ENCODE assay signal across 8 cellular contexts in genomic region chr6:44268095-44268628, GRCh38. TPM values are rescaled to one million over a fixed set of nuclear protein-coding genes. Genes with fewer than 3 reads are reported as not detected.
DNase-seq lines count a peak whose midpoint lies in the region; ATAC-seq, FAIRE-seq and TF ChIP-seq lines count a peak whose summit lies in the region.

No MANE protein-coding gene starts in this region.

- no peak for TF ChIP-seq POLR2A in A549 (IDR thresholded peaks at IDR 0.05; ENCODE audit: low read length)

- H3K4me3 Mint-ChIP-seq in activated CD4-positive, alpha-beta T cell treated with anti-CD3 and anti-CD28 coated beads, Interleukin-2, amount 10 ng/mL, durations not matched to agents 24 days and 14 days = no peak overlapping the region
- no peak overlapping the region for H3K4me3 Mint-ChIP-seq in endodermal cell

- H3K27ac ChIP-seq in A549 = no peak overlapping the region
- peak overlapping the region; percentile 36 for H3K27ac ChIP-seq in endodermal cell (ENCODE audit: low read depth, low read length)
- peak overlapping the region; percentile 88 for H3K27ac ChIP-seq in neural cell (ENCODE audit: low read length)

- no peaks in the 10 kb centered on the region for H3F3A ChIP-seq in neural cell (ENCODE audit: insufficient read depth, low read length, poor library complexity, severe bottlenecking)

- no peak overlapping the region for H3K9ac ChIP-seq in endodermal cell (ENCODE audit: extremely low read depth, low read length, poor library complexity, severe bottlenecking)
- peak overlapping the region; percentile 85 for H3K9ac ChIP-seq in neural cell (ENCODE audit: low read length)

- H3K36me3 ChIP-seq in endodermal cell (ENCODE audit: control insufficient read depth, insufficient read depth, low read length) (no peaks in the 10 kb centered on the region), neural cell (ENCODE audit: insufficient read depth, low read length) (peaks cover 3% of the 10 kb centered on the region)

- TF ChIP-seq EP300 in A549 (IDR thresholded peaks at IDR 0.05) (no peak), neural cell (conservative IDR thresholded peaks at IDR 0.05; ENCODE audit: poor library complexity, severe bottlenecking) (no peak)

- no peak for FAIRE-seq in A549 (lab: Jason Lieb, UNC)

- H3K79me2 ChIP-seq in neural cell (replicated peaks; ENCODE audit: insufficient read depth, low read length) = peaks cover 29% of the 10 kb centered on the region

- H3K4me1 Mint-ChIP-seq in activated CD4-positive, alpha-beta T cell treated with anti-CD3 and anti-CD28 coated beads, Interleukin-2, amount 10 ng/mL, durations not matched to agents 24 days and 14 days = peaks cover 38% of the 10 kb centered on the region
- peaks cover 20% of the 10 kb centered on the region for H3K4me1 Mint-ChIP-seq in endodermal cell

- no peaks in the 10 kb centered on the region for H3K9me2 ChIP-seq in neural cell (ENCODE audit: insufficient read depth, low read length)

- peaks cover 43% of the 10 kb centered on the region for H3K27me3 ChIP-seq in endodermal cell (ENCODE audit: control insufficient read depth, insufficient read depth, low read length, poor library complexity, severe bottlenecking)
- no peaks in the 10 kb centered on the region for H3K27me3 ChIP-seq in neural cell (ENCODE audit: insufficient read depth, low read depth, low read length)

- TF ChIP-seq CTCF in A549 (IDR thresholded peaks at IDR 0.05) = peak; percentile 76
- TF ChIP-seq CTCF in GM10248 (IDR thresholded peaks at IDR 0.05; ENCODE audit: control extremely low read depth, extremely low read depth, low read depth, missing control alignments) = peak; percentile 90
- peak; percentile 96 for TF ChIP-seq CTCF in endodermal cell (conservative IDR thresholded peaks at IDR 0.05)
- TF ChIP-seq CTCF in neural cell (IDR thresholded peaks at IDR 0.05; ENCODE audit: poor library complexity, severe bottlenecking) = peak; percentile 97

- H3K9me3 Mint-ChIP-seq in activated CD4-positive, alpha-beta T cell treated with anti-CD3 and anti-CD28 coated beads, Interleukin-2, amount 10 ng/mL, durations not matched to agents 24 days and 14 days = no peaks in the 10 kb centered on the region
- H3K9me3 Mint-ChIP-seq in endodermal cell = no peaks in the 10 kb centered on the region

- peak overlapping the region; percentile 30 for H2AFZ ChIP-seq in neural cell (ENCODE audit: low read depth, low read length)

- H3K4me2 ChIP-seq in A549 = no peak overlapping the region
- H3K4me2 ChIP-seq in neural cell (ENCODE audit: low read length) = peak overlapping the region; percentile 50

- intact Hi-C loops in activated CD4-positive, alpha-beta T cell treated with anti-CD3 and anti-CD28 coated beads, Interleukin-2, amount 10 ng/mL, durations not matched to agents 24 days and 14 days (cut with micrococcal nuclease) = loop anchor here (1.0 to 2.0 kb wide), 5 partner anchors 36 to 189 kb away; partner anchors contain the start of genes AARS2 and CDC5L

- H3K27ac Mint-ChIP-seq in activated CD4-positive, alpha-beta T cell treated with anti-CD3 and anti-CD28 coated beads, Interleukin-2, amount 10 ng/mL, durations not matched to agents 24 days and 14 days = no peak overlapping the region
- no peak overlapping the region for H3K27ac Mint-ChIP-seq in endodermal cell

- CTCF ChIA-PET in A549 (lab: Yijun Ruan, JAX) (interaction anchor here (0.7 to 6.2 kb wide), 30 partner anchors 10 to 193 kb away, joined by 3 to 181 read pairs (median 4); partner anchors contain the start of genes AARS2, HSP90AB1, SLC35B2 and SPATS1), GM10248 (lab: Yijun Ruan, JAX) (interaction anchor here (0.6 to 7.3 kb wide), 49 partner anchors 10 to 208 kb away, joined by 3 to 182 read pairs (median 5); partner anchors contain the start of genes AARS2, HSP90AB1, MYMX and SLC35B2)

- H3K9me3 ChIP-seq in A549 = no peaks in the 10 kb centered on the region
- H3K9me3 ChIP-seq in endodermal cell (ENCODE audit: control insufficient read depth, low read length) = no peaks in the 10 kb centered on the region
- no peaks in the 10 kb centered on the region for H3K9me3 ChIP-seq in neural cell (ENCODE audit: low read length)

- POLR2A ChIA-PET in A549 (lab: Yijun Ruan, JAX) (no interaction called here), GM10248 (lab: Yijun Ruan, JAX) (interaction anchor here (0.6 to 1.4 kb wide), 3 partner anchors 21 to 38 kb away, joined by 3 to 8 read pairs (median 4); partner anchors contain the start of gene HSP90AB1)

- H3K4me3 ChIP-seq in A549 (no peak overlapping the region), endodermal cell (ENCODE audit: low read length) (no peak overlapping the region), neural cell (ENCODE audit: low read length) (peak overlapping the region; percentile 37)

- ATAC-seq in A549 (peak; percentile 16 to 41; a peak in 3 of 6 replicates), GM21526 (IDR thresholded peaks at IDR 0.05; ENCODE audit: low FRiP score, unreplicated experiment) (no peak), HG03521 (IDR thresholded peaks at IDR 0.05; ENCODE audit: unreplicated experiment) (no peak)

- TF ChIP-seq RAD21 in A549 (conservative IDR thresholded peaks at IDR 0.05 in 1 of 2, IDR thresholded peaks at IDR 0.05 in 1 of 2) = peak; percentile 75 to 88
- peak; percentile 97 for TF ChIP-seq RAD21 in neural cell (conservative IDR thresholded peaks at IDR 0.05)

- H3K4me1 ChIP-seq in A549 (peaks cover 16% of the 10 kb centered on the region), endodermal cell (ENCODE audit: control insufficient read depth, insufficient read depth, low read length) (peaks cover 5% of the 10 kb centered on the region)

- H3K36me3 Mint-ChIP-seq in activated CD4-positive, alpha-beta T cell treated with anti-CD3 and anti-CD28 coated beads, Interleukin-2, amount 10 ng/mL, durations not matched to agents 24 days and 14 days (ENCODE audit: low read depth) = peaks cover 10% of the 10 kb centered on the region
- no peaks in the 10 kb centered on the region for H3K36me3 Mint-ChIP-seq in endodermal cell (ENCODE audit: low read depth)

- peaks cover 4% of the 10 kb centered on the region for H4K20me1 ChIP-seq in neural cell (ENCODE audit: insufficient read depth)

- peak; percentile 37 to 53 for DNase-seq in A549 (ENCODE audit: low read depth in 1 of 2, low spot score in 1 of 2)
- peak; percentile 69 for DNase-seq in GM10248 (ENCODE audit: extremely low spot score)
- peak; percentile 20 for DNase-seq in NCI-H2081 treated with DMSO at 0.1 percent for 48 hours (lab: John Stamatoyannopoulos, UW)
- DNase-seq in activated CD4-positive, alpha-beta T cell treated with anti-CD3 and anti-CD28 coated beads, Interleukin-2, amount 10 ng/mL, durations not matched to agents 24 days and 14 days = peak; percentile 90
- peak; percentile 94 for DNase-seq in endodermal cell

- WGBS in A549 (ENCODE audit: missing lambda C conversion rate) = 0% methylated on average over 2 of the region's 5 CpGs
- WGBS in endodermal cell (ENCODE audit: insufficient coverage in 1 of 2, insufficient read length in 1 of 2), 2 experiments = 0 to 12% methylated on average over 1 to 5 of the region's 5 CpGs

- peaks cover 41% of the 10 kb centered on the region for H3K27me3 Mint-ChIP-seq in activated CD4-positive, alpha-beta T cell treated with anti-CD3 and anti-CD28 coated beads, Interleukin-2, amount 10 ng/mL, durations not matched to agents 24 days and 14 days
- H3K27me3 Mint-ChIP-seq in endodermal cell (ENCODE audit: insufficient read depth) = peaks cover 74% of the 10 kb centered on the region

RNA-seq across cellular contexts. Expression of gene TMEM151B, which starts 2.1 kb away (rescaled TPM):
- polyA plus RNA-seq in A549 (2011; rRNA removed) = 0.01 TPM in 1 of 2 replicates, not detected in the other
- polyA plus RNA-seq in A549 (2012; cell fraction: cytosol; rRNA removed) = 0.01 TPM in 2 replicates
- polyA plus RNA-seq in A549 (2012; cell fraction: nucleus; rRNA removed) = 0.02 and 0.04 TPM in 2 replicates
- polyA plus RNA-seq in A549 (2017; fragmentation: RNase III; extraction: RNeasy Plus Mini Kit Qiagen cat#74134 plus additional on column Dnase treatment) = 0.01 to 0.03 TPM in 2 of 3 replicates, not detected in the other
- not detected in 2 replicates for polyA minus RNA-seq in A549 (2011; rRNA and poly(A)+ RNA removed)
- total RNA-seq in activated CD4-positive, alpha-beta T cell treated with anti-CD3 and anti-CD28 coated beads, Interleukin-2, amount 10 ng/mL, durations not matched to agents 24 days and 14 days = 0.07 TPM in 1 of 2 replicates, not detected in the other
- under 1 TPM; 0.22 to 0.51 TPM for total RNA-seq in endodermal cell
- polyA plus RNA-seq in endodermal cell (2013, experiment 1 of 2) = 7.3 TPM
- polyA plus RNA-seq in endodermal cell (2013, experiment 2 of 2) = 6.5 TPM
- polyA plus RNA-seq in neural cell = 66.0 and 82.1 TPM in 2 replicates
- 75.7 and 87.6 TPM in 2 replicates for polyA minus RNA-seq in neural cell

RNA-seq across cellular contexts. Expression of gene NFKBIE, which starts 2.8 kb away (rescaled TPM):
- 6.2 and 6.3 TPM in 2 replicates for polyA plus RNA-seq in A549 (2011; rRNA removed)
- polyA plus RNA-seq in A549 (2012; cell fraction: cytosol; rRNA removed) = 8.2 and 10.8 TPM in 2 replicates
- 13.6 and 19.5 TPM in 2 replicates for polyA plus RNA-seq in A549 (2012; cell fraction: nucleus; rRNA removed)
- 5.6 to 9.1 TPM (median 6.0 TPM) in 3 replicates for polyA plus RNA-seq in A549 (2017; fragmentation: RNase III; extraction: RNeasy Plus Mini Kit Qiagen cat#74134 plus additional on column Dnase treatment)
- polyA minus RNA-seq in A549 (2011; rRNA and poly(A)+ RNA removed) = 2.8 and 4.1 TPM in 2 replicates
- total RNA-seq in activated CD4-positive, alpha-beta T cell treated with anti-CD3 and anti-CD28 coated beads, Interleukin-2, amount 10 ng/mL, durations not matched to agents 24 days and 14 days = 27.6 and 28.2 TPM in 2 replicates
- total RNA-seq in endodermal cell = 10 to 100 TPM in 1 of 2 donors, 1 to 10 TPM in 1; 8.3 to 11.0 TPM
- polyA plus RNA-seq in endodermal cell (2013, experiment 1 of 2) = 8.9 TPM
- 5.6 TPM for polyA plus RNA-seq in endodermal cell (2013, experiment 2 of 2)
- 15.1 and 16.8 TPM in 2 replicates for polyA plus RNA-seq in neural cell
- polyA minus RNA-seq in neural cell = 12.7 and 13.7 TPM in 2 replicates

RNA-seq across cellular contexts. Expression of gene SLC35B2, which starts 10.8 kb away (rescaled TPM):
- 44.5 and 61.4 TPM in 2 replicates for polyA plus RNA-seq in A549 (2011; rRNA removed)
- 56.6 and 84.2 TPM in 2 replicates for polyA plus RNA-seq in A549 (2012; cell fraction: cytosol; rRNA removed)
- polyA plus RNA-seq in A549 (2012; cell fraction: nucleus; rRNA removed) = 60.0 and 63.0 TPM in 2 replicates
- polyA plus RNA-seq in A549 (2017; fragmentation: RNase III; extraction: RNeasy Plus Mini Kit Qiagen cat#74134 plus additional on column Dnase treatment) = 38.7 to 45.6 TPM (median 45.5 TPM) in 3 replicates
- polyA minus RNA-seq in A549 (2011; rRNA and poly(A)+ RNA removed) = 44.0 and 52.2 TPM in 2 replicates
- total RNA-seq in activated CD4-positive, alpha-beta T cell treated with anti-CD3 and anti-CD28 coated beads, Interleukin-2, amount 10 ng/mL, durations not matched to agents 24 days and 14 days = 25.3 and 28.0 TPM in 2 replicates
- total RNA-seq in endodermal cell = 10 to 100 TPM; 52.5 to 54.3 TPM
- polyA plus RNA-seq in endodermal cell (2013, experiment 1 of 2) = 42.1 TPM
- 39.6 TPM for polyA plus RNA-seq in endodermal cell (2013, experiment 2 of 2)
- polyA plus RNA-seq in neural cell = 44.5 and 64.9 TPM in 2 replicates
- 33.5 and 42.1 TPM in 2 replicates for polyA minus RNA-seq in neural cell

RNA-seq across cellular contexts. Expression of gene HSP90AB1, which starts 21.3 kb away (rescaled TPM):
- 1,080 and 1,155 TPM in 2 replicates for polyA plus RNA-seq in A549 (2011; rRNA removed)
- 735 and 808 TPM in 2 replicates for polyA plus RNA-seq in A549 (2012; cell fraction: cytosol; rRNA removed)
- 712 and 1,059 TPM in 2 replicates for polyA plus RNA-seq in A549 (2012; cell fraction: nucleus; rRNA removed)
- polyA plus RNA-seq in A549 (2017; fragmentation: RNase III; extraction: RNeasy Plus Mini Kit Qiagen cat#74134 plus additional on column Dnase treatment) = 1,076 to 1,211 TPM (median 1,136 TPM) in 3 replicates
- 601 and 692 TPM in 2 replicates for polyA minus RNA-seq in A549 (2011; rRNA and poly(A)+ RNA removed)
- total RNA-seq in activated CD4-positive, alpha-beta T cell treated with anti-CD3 and anti-CD28 coated beads, Interleukin-2, amount 10 ng/mL, durations not matched to agents 24 days and 14 days = 2,450 and 2,479 TPM in 2 replicates
- 1,000 to 10,000 TPM; 1,356 to 1,422 TPM for total RNA-seq in endodermal cell
- 1,137 TPM for polyA plus RNA-seq in endodermal cell (2013, experiment 1 of 2)
- 1,046 TPM for polyA plus RNA-seq in endodermal cell (2013, experiment 2 of 2)
- polyA plus RNA-seq in neural cell = 485 and 522 TPM in 2 replicates
- polyA minus RNA-seq in neural cell = 358 and 429 TPM in 2 replicates

RNA-seq across cellular contexts. Expression of gene SLC29A1, which starts 44.8 kb away (rescaled TPM):
- polyA plus RNA-seq in A549 (2011; rRNA removed) (72.3 and 80.0 TPM in 2 replicates), A549 (2017; fragmentation: RNase III; extraction: RNeasy Plus Mini Kit Qiagen cat#74134 plus additional on column Dnase treatment) (45.6 to 49.1 TPM (median 47.1 TPM) in 3 replicates), neural cell (18.9 and 29.5 TPM in 2 replicates)
- polyA plus RNA-seq in A549 (2012; cell fraction: cytosol; rRNA removed) = 112 and 143 TPM in 2 replicates
- 227 and 245 TPM in 2 replicates for polyA plus RNA-seq in A549 (2012; cell fraction: nucleus; rRNA removed)
- 114 and 138 TPM in 2 replicates for polyA minus RNA-seq in A549 (2011; rRNA and poly(A)+ RNA removed)
- 139 and 144 TPM in 2 replicates for total RNA-seq in activated CD4-positive, alpha-beta T cell treated with anti-CD3 and anti-CD28 coated beads, Interleukin-2, amount 10 ng/mL, durations not matched to agents 24 days and 14 days
- 100 to 1,000 TPM; 129 to 155 TPM for total RNA-seq in endodermal cell
- 65.0 TPM for polyA plus RNA-seq in endodermal cell (2013, experiment 1 of 2)
- 58.4 TPM for polyA plus RNA-seq in endodermal cell (2013, experiment 2 of 2)
- 11.7 and 12.7 TPM in 2 replicates for polyA minus RNA-seq in neural cell

Comparison
In these comparisons a context has a peak if more than half of its experiments do, and no peak if none do; other contexts are left out.
1. ATAC-seq: peak in A549 (2 of 2); none in GM21526 (single experiment) and HG03521 (single experiment).
2. DNase-seq: peak in every context shown above with its lines; median percentile 94 in endodermal cell; 90 in activated CD4-positive, alpha-beta T cell treated with anti-CD3 and anti-CD28 coated beads, Interleukin-2, amount 10 ng/mL, durations not matched to agents 24 days and 14 days; 69 in GM10248; 45 in A549; 20 in NCI-H2081 treated with DMSO at 0.1 percent for 48 hours.
3. H3K27ac ChIP-seq: peak in endodermal cell (single experiment) and neural cell (single experiment); none in A549 (0 of 2).
4. Peak in every context shown above with its lines, with median percentiles within 50 percentile points of each other: CTCF ChIP-seq.